ENCODE assay signal across 8 cellular contexts in the genomic region with DNA sequence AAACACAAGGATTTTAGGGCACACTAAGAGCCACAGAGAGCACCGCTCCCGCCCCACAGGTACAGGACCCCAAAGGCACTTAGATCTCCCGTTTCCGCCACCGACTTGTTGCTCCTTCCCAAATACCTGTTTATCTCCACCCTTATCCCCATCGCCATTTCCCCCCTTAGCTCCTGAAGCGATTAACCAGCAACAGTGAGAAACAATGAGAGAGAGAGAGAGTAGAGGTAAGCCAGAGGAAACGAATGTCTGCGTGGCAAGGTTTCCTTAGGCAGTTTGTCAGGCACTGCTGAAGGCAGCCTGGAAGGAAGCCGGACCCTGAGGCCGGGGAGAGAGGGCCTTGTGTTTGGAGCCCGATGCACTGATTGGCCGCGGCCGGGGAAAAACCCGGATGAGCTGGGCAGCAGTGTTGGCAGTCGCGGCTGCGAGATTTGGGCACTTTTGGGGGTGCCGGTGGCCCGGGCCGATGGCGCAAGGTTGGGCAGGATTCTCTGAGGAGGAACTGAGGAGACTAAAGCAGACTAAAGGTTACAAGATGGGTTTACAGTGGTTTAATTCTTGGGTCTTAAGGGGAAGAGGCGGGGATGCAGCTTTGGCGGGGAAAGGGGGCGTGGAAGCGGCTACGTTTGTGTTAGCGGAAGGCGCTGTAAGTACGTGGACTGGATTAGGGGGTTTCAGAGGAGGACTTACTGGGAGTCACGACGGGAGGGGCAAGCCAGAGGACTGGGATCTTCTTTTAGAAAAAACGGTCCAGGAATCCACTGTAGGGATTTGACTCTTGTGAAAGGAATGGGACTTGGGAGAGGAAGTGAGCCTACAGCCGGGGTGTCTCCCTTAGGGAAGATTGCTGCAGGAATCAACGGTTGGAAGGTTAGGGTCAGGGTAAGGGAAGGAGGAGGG. TPM values are rescaled to one million over a fixed set of nuclear protein-coding genes. Genes with fewer than 3 reads are reported as not detected.
DNase-seq lines count a peak whose midpoint lies in the region; ATAC-seq and TF ChIP-seq lines count a peak whose summit lies in the region.

TSS of gene GORAB (plus strand) at position 409 of the 900 bp plus-strand sequence. CDS start at position 467, 58 bp downstream.

- H3K36me3 ChIP-seq in ovary (no peaks in the 10 kb centered on the region), thymus (ENCODE audit: control insufficient read depth, insufficient read depth) (no peaks in the 10 kb centered on the region)

- no peaks in the 10 kb centered on the region for H3K27me3 ChIP-seq in ovary
- no peaks in the 10 kb centered on the region for H3K27me3 ChIP-seq in thymus (ENCODE audit: control insufficient read depth, insufficient read depth)

- H3K9me3 ChIP-seq in ovary = no peaks in the 10 kb centered on the region
- no peaks in the 10 kb centered on the region for H3K9me3 ChIP-seq in thymus (ENCODE audit: control insufficient read depth)

- no peaks in the 10 kb centered on the region for H3K9me3 Mint-ChIP-seq in activated naive CD8-positive, alpha-beta T cell treated with anti-CD3 and anti-CD28 coated beads for 36 hours

- peak; percentile 99 for ATAC-seq in HG02571 (IDR thresholded peaks at IDR 0.05; ENCODE audit: unreplicated experiment)
- ATAC-seq in SK-N-SH treated with all-trans-retinoic acid at 6 μM for 48 hours = peak; percentile 97
- ATAC-seq in Right ventricle myocardium inferior = peak; percentile 98

- H3K4me1 ChIP-seq in ovary (ENCODE audit: insufficient read depth) = peaks cover 5% of the 10 kb centered on the region
- no peaks in the 10 kb centered on the region for H3K4me1 ChIP-seq in thymus (ENCODE audit: control insufficient read depth, insufficient read depth, low read length)

- TF ChIP-seq POLR2A in ovary (IDR thresholded peaks at IDR 0.05) = peak; percentile 43

- peaks cover 15% of the 10 kb centered on the region for H3K4me1 Mint-ChIP-seq in activated naive CD8-positive, alpha-beta T cell treated with anti-CD3 and anti-CD28 coated beads for 36 hours

- H3K27ac ChIP-seq in ovary (peak within 1 kb of the TSS; percentile 84 to 94), thymus (ENCODE audit: low read depth) (peak within 1 kb of the TSS; percentile 61)

- DNase-seq in NCI-H1048 (lab: John Stamatoyannopoulos, UW) (peak; percentile 93), Right ventricle myocardium inferior (ENCODE audit: missing footprints) (peak; percentile 96), ovary (peak; percentile 88 to 91 (median 90))
- peak; percentile 88 for DNase-seq in activated naive CD8-positive, alpha-beta T cell treated with anti-CD3 and anti-CD28 coated beads for 36 hours

- H3K27ac Mint-ChIP-seq in activated naive CD8-positive, alpha-beta T cell treated with anti-CD3 and anti-CD28 coated beads for 36 hours = no peak within 1 kb of the TSS

- WGBS in ovary, 3 donors = 0 to 1% (median 0%) methylated on average over 36 of the region's 36 CpGs
- WGBS in thymus = under 1% methylated on average over 36 of the region's 36 CpGs

- no peak for TF ChIP-seq EP300 in ovary (IDR thresholded peaks at IDR 0.05)

- H3K4me3 ChIP-seq in GM08714 (ENCODE audit: low read length) (peak within 1 kb of the TSS; percentile 98), ovary (peak within 1 kb of the TSS; percentile 67), thymus (ENCODE audit: low read length) (peak within 1 kb of the TSS; percentile 75)

- intact Hi-C loops in Right ventricle myocardium inferior (cut with DNase I) (loop anchor here (1.0 to 10.0 kb wide), 6 partner anchors 117 to 460 kb away; partner anchors contain the start of genes KIFAP3 and PRRX1), ovary (cut with DNase I) (loop anchor here in 1 of 4 donors (5.0 kb wide), 1 partner anchor 130 kb away; the partner anchor contains the start of gene PRRX1)

- peaks cover 14% of the 10 kb centered on the region for H3K36me3 Mint-ChIP-seq in activated naive CD8-positive, alpha-beta T cell treated with anti-CD3 and anti-CD28 coated beads for 36 hours

- TF ChIP-seq CTCF in ovary (IDR thresholded peaks at IDR 0.05) = no peak

- no peak within 1 kb of the TSS for H3K4me3 Mint-ChIP-seq in activated naive CD8-positive, alpha-beta T cell treated with anti-CD3 and anti-CD28 coated beads for 36 hours

- peaks cover 4% of the 10 kb centered on the region for H3K27me3 Mint-ChIP-seq in activated naive CD8-positive, alpha-beta T cell treated with anti-CD3 and anti-CD28 coated beads for 36 hours

TF ChIP-seq in SK-N-SH treated with all-trans-retinoic acid at 6 μM for 48 hours, 23 proteins besides CTCF, POLR2A, EP300 and RAD21:
- TF ChIP-seq ISL1 (CRISPR knock-in tag; IDR thresholded peaks at IDR 0.05) (no peak), TOX (CRISPR knock-in tag; IDR thresholded peaks at IDR 0.05; ENCODE audit: borderline replicate concordance) (0 out of 2 replicates have a peak, but pooled peaks have one; percentile 27), GLIS3 (CRISPR knock-in tag; IDR thresholded peaks at IDR 0.05) (no peak), ZNF8 (CRISPR knock-in tag; IDR thresholded peaks at IDR 0.05) (no peak), SNAI2 (CRISPR knock-in tag; IDR thresholded peaks at IDR 0.05) (no peak), ZFP30 (CRISPR knock-in tag; IDR thresholded peaks at IDR 0.05) (no peak), PATZ1 (CRISPR knock-in tag; IDR thresholded peaks at IDR 0.05; ENCODE audit: borderline replicate concordance) (no peak), ZNF70 (CRISPR knock-in tag; IDR thresholded peaks at IDR 0.05) (no peak), OSR1 (CRISPR knock-in tag; IDR thresholded peaks at IDR 0.05) (0 out of 2 replicates have a peak, but pooled peaks have one; percentile 62), TCF4 (CRISPR knock-in tag; IDR thresholded peaks at IDR 0.05; ENCODE audit: borderline replicate concordance) (no peak), BACH2 (CRISPR knock-in tag; IDR thresholded peaks at IDR 0.05; ENCODE audit: borderline replicate concordance) (no peak)

RNA-seq across cellular contexts. Expression of gene GORAB, which starts in this region (rescaled TPM):
- 10 to 100 TPM; 11.4 to 13.6 TPM for total RNA-seq in activated naive CD8-positive, alpha-beta T cell treated with anti-CD3 and anti-CD28 coated beads for 36 hours
- total RNA-seq in Right ventricle myocardium inferior (7.8 TPM), ovary (10 to 100 TPM in 5 of 7 donors, 1 to 10 TPM in 2; 9.1 to 24.0 (median 12.0) TPM)
- polyA plus RNA-seq in ovary (10 to 100 TPM in 1 of 2 donors, 1 to 10 TPM in 1; 9.7 to 12.2 TPM), thymus (21.0 TPM)

Comparison
In these comparisons a context has a peak if more than half of its experiments do, and no peak if none do; other contexts are left out.
1. Peak in every context shown above with its lines: DNase-seq, ATAC-seq, H3K4me3 ChIP-seq and H3K27ac ChIP-seq.